Comparison of ENCODE assay signal across 26 cellular contexts in the genomic region with DNA sequence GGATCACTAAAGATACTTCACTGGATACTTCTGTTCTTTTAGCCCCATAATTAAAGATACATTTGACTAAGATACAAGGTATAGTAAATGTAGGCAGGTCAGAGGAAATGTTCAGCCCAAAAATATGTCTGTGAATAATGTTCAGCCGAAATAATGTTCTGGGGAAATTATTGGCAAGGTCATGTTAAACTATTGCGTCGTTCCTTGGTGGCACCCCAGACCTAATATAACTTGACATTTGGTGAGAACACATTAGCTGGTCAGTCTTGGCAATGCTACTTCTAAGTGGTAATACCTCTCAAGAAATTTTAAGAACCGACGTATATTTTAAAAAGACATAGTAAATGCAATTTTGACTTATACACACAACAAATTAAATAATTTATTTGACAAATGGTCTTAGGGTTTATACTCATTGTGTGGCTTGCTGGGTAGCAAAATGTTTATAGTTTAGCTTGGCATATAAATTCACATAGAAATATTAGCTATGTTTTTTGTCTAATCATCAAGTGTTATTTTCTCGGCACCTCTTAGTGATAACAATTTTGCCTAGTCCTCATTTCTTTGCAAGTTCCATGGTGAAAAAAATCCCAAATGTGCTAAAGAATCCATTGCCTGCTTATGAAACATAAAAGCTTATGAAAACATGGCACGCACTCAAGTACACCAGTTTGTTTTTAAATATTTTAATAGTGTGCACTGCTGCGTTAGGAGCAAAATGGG.
A peak's percentile ranks its signal among the peaks of the same experiment; 100 is the strongest.
DNase-seq lines count a peak whose midpoint lies in the region; ATAC-seq, FAIRE-seq and TF ChIP-seq lines count a peak whose summit lies in the region.
"Had no signal": no experiment of that assay in that cellular context is flagged by ENCODE, and none has a peak within 500 bp of the region (broad histone marks: within the 10 kb centered on the region; RNA-seq: fewer than 3 reads in every experiment).

No MANE protein-coding gene starts in this region.

- no peak for TF ChIP-seq EP300 in esophagus muscularis mucosa (IDR thresholded peaks at IDR 0.05)

- H3K9me2 ChIP-seq in PC-3 (replicated peaks; ENCODE audit: low read length) = no peaks in the 10 kb centered on the region
- H3K9me2 ChIP-seq: SK-N-SH had no signal

- no peaks in the 10 kb centered on the region for H3K36me3 ChIP-seq in PC-3 (ENCODE audit: low read depth, low read length)
- no peaks in the 10 kb centered on the region for H3K36me3 ChIP-seq in mucosa of stomach (ENCODE audit: control insufficient read depth, insufficient read depth, low read length)
- no peaks in the 10 kb centered on the region for H3K36me3 ChIP-seq in esophagus muscularis mucosa
- H3K36me3 ChIP-seq: BLaER1, neutrophil, spleen had no signal

- peak; percentile 3 for FAIRE-seq in A204.1 (lab: Jason Lieb, UNC)

- 86% methylated on average over 8 of the region's 8 CpGs for WGBS in esophagus muscularis mucosa

- TF ChIP-seq CTCF in PC-3 (conservative IDR thresholded peaks at IDR 0.05; ENCODE audit: low read depth, low read length) (no peak), dorsolateral prefrontal cortex (IDR thresholded peaks at IDR 0.05 in 54 of 56, conservative IDR thresholded peaks at IDR 0.05 in 2 of 56; ENCODE audit: low read depth in 1 of 56, partially characterized antibody in 56 of 56) (no peak), esophagus muscularis mucosa (IDR thresholded peaks at IDR 0.05) (no peak)

- POLR2A ChIA-PET in PC-3 (lab: Charles Lee; ENCODE audit: unreplicated experiment) = no interaction called here

- no peaks in the 10 kb centered on the region for H4K20me1 ChIP-seq in PC-3 (ENCODE audit: low read length)
- H4K20me1 ChIP-seq: BLaER1 had no signal

- TF ChIP-seq POLR2A in esophagus muscularis mucosa (IDR thresholded peaks at IDR 0.05; ENCODE audit: low read depth) = no peak

- H3K9me3 ChIP-seq in PC-3 (ENCODE audit: low read length) (no peaks in the 10 kb centered on the region), mucosa of stomach (ENCODE audit: control insufficient read depth, low read length) (no peaks in the 10 kb centered on the region), esophagus muscularis mucosa (no peaks in the 10 kb centered on the region)
- H3K9me3 ChIP-seq: BLaER1, neutrophil, SK-N-SH had no signal

- H3K4me1 ChIP-seq in PC-3 (ENCODE audit: insufficient read depth, low read length) (peaks cover 21% of the 10 kb centered on the region), mucosa of stomach (ENCODE audit: control insufficient read depth, insufficient read depth, low read length) (no peaks in the 10 kb centered on the region), esophagus muscularis mucosa (peaks cover 0 to 1% (median under 1%) of the 10 kb centered on the region in 4 donors)
- H3K4me1 ChIP-seq: BLaER1 had no signal

- H3K9ac ChIP-seq in PC-3 (ENCODE audit: low read length) (no peak overlapping the region), mucosa of stomach (ENCODE audit: low read length) (peak overlapping the region; percentile 45)
- H3K9ac ChIP-seq: BLaER1, SK-N-SH had no signal

- peak overlapping the region; percentile 43 for H3K4me3 ChIP-seq in PC-3 (ENCODE audit: low read length)
- H3K4me3 ChIP-seq in dorsolateral prefrontal cortex = peak overlapping the region in 32 of 59 donors; percentile 1 to 42 (median 16)
- no peak overlapping the region for H3K4me3 ChIP-seq in mucosa of stomach (ENCODE audit: low read length)
- no peak overlapping the region for H3K4me3 ChIP-seq in esophagus muscularis mucosa
- H3K4me3 ChIP-seq: BLaER1, spleen had no signal

- no TSS peak for BruUV-seq in PC-3 (replicated peaks; lab: Mats Ljungman, UMichigan)

- H2AFZ ChIP-seq in PC-3 (ENCODE audit: low read length) = peak overlapping the region; percentile 36

- no peaks in the 10 kb centered on the region for H3F3A ChIP-seq in PC-3 (ENCODE audit: low read length, unreplicated experiment)

- CTCF ChIA-PET in PC-3 (lab: Charles Lee) = no interaction called here

- intact Hi-C loops in PC-3 (cut with micrococcal nuclease) = loop anchor here (5.0 to 10.0 kb wide), 4 partner anchors 70 to 357 kb away; partner anchors contain the start of gene SKIDA1
- intact Hi-C loops in dorsolateral prefrontal cortex (cut with DNase I) = no loop called here
- intact Hi-C loops in esophagus muscularis mucosa (cut with DNase I) = no loop called here

- no peak for ATAC-seq in PC-3
- ATAC-seq: activated T-cell treated with anti-CD3 and anti-CD28 coated beads, Interleukin-2, amount 50 U/mL, for 72 hours; stimulated activated naive CD8-positive, alpha-beta T cell treated with anti-CD3 and anti-CD28 coated beads, Interleukin-15, amount 100 ng/mL, for 72 hours had no signal

- peak overlapping the region; percentile 78 for H3K4me2 ChIP-seq in PC-3 (ENCODE audit: low read length)
- H3K4me2 ChIP-seq: BLaER1, SK-N-SH had no signal

- DNase-seq in PC-3 (no peak), dorsolateral prefrontal cortex (no peak), SHP77 treated with DMSO at 0.1 percent for 48 hours (lab: John Stamatoyannopoulos, UW) (no peak), DMS 273 treated with DMSO at 0.1 percent for 48 hours (lab: John Stamatoyannopoulos, UW) (no peak), esophagus muscularis mucosa (ENCODE audit: extremely low spot score) (no peak), mucosa of gallbladder (ENCODE audit: low spot score) (no peak)
- DNase-seq: ACHN; activated CD4-positive, alpha-beta T cell treated with anti-CD3 and anti-CD28 coated beads, Interleukin-2, amount 50 U/mL, for 48 hours; activated naive CD4-positive, alpha-beta T cell; activated T-cell treated with anti-CD3 and anti-CD28 coated beads, Interleukin-2, amount 50 U/mL, for 72 hours; cerebellar nuclear complex; DMS79; GDM1; hippocampal formation; IMR-90; mesendoderm; NCI-H1048; OCI-M1; SK-N-SH; spleen; stimulated activated CD4-positive, alpha-beta T cell treated with anti-CD3 and anti-CD28 coated beads, Interleukin-2, amount 100 ng/mL, for 24 hours; stimulated activated naive CD8-positive, alpha-beta T cell treated with anti-CD3 and anti-CD28 coated beads, Interleukin-15, amount 100 ng/mL, for 72 hours had no signal

- 0 out of 2 replicates have a peak, but pooled peaks cover under 1% of the 10 kb centered on the region for H3K79me2 ChIP-seq in PC-3 (ENCODE audit: low read length)

- no peak overlapping the region for H3K27ac ChIP-seq in PC-3 (ENCODE audit: low read length)
- peak overlapping the region in 50 of 59 donors; percentile 0 to 86 (median 60) for H3K27ac ChIP-seq in dorsolateral prefrontal cortex
- no peak overlapping the region for H3K27ac ChIP-seq in esophagus muscularis mucosa (replicated peaks in 1 of 4)
- H3K27ac ChIP-seq: BLaER1, neutrophil, spleen had no signal

- H3K27me3 ChIP-seq in PC-3 (ENCODE audit: low read length) (no peaks in the 10 kb centered on the region), dorsolateral prefrontal cortex (peaks cover 0 to 11% (median 0%) of the 10 kb centered on the region in 45 donors), mucosa of stomach (ENCODE audit: control insufficient read depth, insufficient read depth, low read length) (no peaks in the 10 kb centered on the region), esophagus muscularis mucosa (peaks cover 0 to 10% (median 0%) of the 10 kb centered on the region in 4 donors)

Comparison
In these comparisons a context has a peak if more than half of its experiments do, and no peak if none do; other contexts are left out.
1. H3K27ac ChIP-seq: peak in dorsolateral prefrontal cortex (50 of 59); none in PC-3 (single experiment) and esophagus muscularis mucosa (0 of 4).
2. H3K4me3 ChIP-seq: peak in PC-3 (single experiment) and dorsolateral prefrontal cortex (32 of 59); none in mucosa of stomach (single experiment) and esophagus muscularis mucosa (0 of 4).